In genomic region chr12:51293693-51294092, GRCh38 we compare ENCODE assay signal across 29 cellular contexts. TPM values are rescaled to one million over a fixed set of nuclear protein-coding genes. Genes with fewer than 3 reads are reported as not detected.
DNase-seq lines count a peak whose midpoint lies in the region; ATAC-seq and TF ChIP-seq lines count a peak whose summit lies in the region.
"Had no signal": no experiment of that assay in that cellular context is flagged by ENCODE, and none has a peak within 500 bp of the region (broad histone marks: within the 10 kb centered on the region; RNA-seq: fewer than 3 reads in every experiment).

No MANE protein-coding gene starts in this region.

- H3K9ac ChIP-seq in HCT116 (ENCODE audit: low read length) = no peak overlapping the region
- H3K9ac ChIP-seq: BLaER1 treated with 17β-estradiol and CSF1 and Interleukin-3, amounts not matched to agents 10 nM and 100 nM had no signal

- peak overlapping the region; percentile 2; the same call in 1 of the 2 replicates for H3K4me2 ChIP-seq in HCT116 (ENCODE audit: low read length)
- H3K4me2 ChIP-seq: BLaER1 treated with 17β-estradiol and CSF1 and Interleukin-3, amounts not matched to agents 10 nM and 100 nM had no signal

- no peak for DNase-seq in activated T-cell treated with anti-CD3 and anti-CD28 coated beads, Interleukin-2, amount 50 U/mL, for 24 hours
- DNase-seq in activated T-cell treated with anti-CD3 and anti-CD28 coated beads for 4 hours = no peak
- no peak for DNase-seq in HCT116 (ENCODE audit: low read depth, low spot score)
- DNase-seq in amniotic epithelial cell (ENCODE audit: low read depth) = peak; percentile 16
- DNase-seq in stimulated activated effector memory CD8-positive, alpha-beta T cell treated with anti-CD3 and anti-CD28 coated beads, Interleukin-12 subunit alpha, Interleukin-12 subunit beta, amount 100 ng/mL, for 72 hours (ENCODE audit: low spot score in 2 of 2) = no peak
- no peak for DNase-seq in NCI-H524 (lab: John Stamatoyannopoulos, UW)
- no peak for DNase-seq in G401 (ENCODE audit: low spot score)
- DNase-seq in NCI-H2227 treated with DMSO at 0.1 percent for 48 hours (lab: John Stamatoyannopoulos, UW) = no peak
- DNase-seq: ACHN, anterior cingulate cortex, caudate nucleus, dorsolateral prefrontal cortex, KBM-7, kidney, MV-4-11, NCI-H187 treated with DMSO at 0.1 percent for 48 hours, NCI-H345, PC-3, SHP77, testis had no signal

- no peaks in the 10 kb centered on the region for H3K9me2 ChIP-seq in HCT116 (ENCODE audit: insufficient read depth)

- intact Hi-C loops in HCT116 (cut with micrococcal nuclease) = no loop called here

- no TSS peak for BruUV-seq in HCT116 (replicated peaks; lab: Mats Ljungman, UMichigan)

- RAD21 ChIA-PET in HCT116 (lab: Charles Lee; ENCODE audit: low non-redundant PET in 1 of 2, low total read pairs in 2 of 2, uncharacterized antibody in 2 of 2, unreplicated experiment in 2 of 2) = no interaction called here

- H3K4me1 Mint-ChIP-seq in activated T-cell treated with anti-CD3 and anti-CD28 coated beads, Interleukin-2, amount 50 U/mL, for 24 hours (ENCODE audit: low read depth) = peaks cover 25% of the 10 kb centered on the region
- H3K4me1 Mint-ChIP-seq in stimulated activated effector memory CD8-positive, alpha-beta T cell treated with anti-CD3 and anti-CD28 coated beads, Interleukin-12 subunit alpha, Interleukin-12 subunit beta, amount 100 ng/mL, for 72 hours = peaks cover 7% of the 10 kb centered on the region

- in situ Hi-C loops in G401 (cut with HindIII; ENCODE audit: low sequenced_read_pairs) = no loop called here

- no peaks in the 10 kb centered on the region for H3K79me2 ChIP-seq in HCT116 (ENCODE audit: insufficient read depth, low read length)

- no peaks in the 10 kb centered on the region for H4K20me1 ChIP-seq in HCT116 (ENCODE audit: insufficient read depth)

- H3K9me3 Mint-ChIP-seq in activated T-cell treated with anti-CD3 and anti-CD28 coated beads, Interleukin-2, amount 50 U/mL, for 24 hours = no peaks in the 10 kb centered on the region
- no peaks in the 10 kb centered on the region for H3K9me3 Mint-ChIP-seq in stimulated activated effector memory CD8-positive, alpha-beta T cell treated with anti-CD3 and anti-CD28 coated beads, Interleukin-12 subunit alpha, Interleukin-12 subunit beta, amount 100 ng/mL, for 72 hours

- no peaks in the 10 kb centered on the region for H3K27me3 Mint-ChIP-seq in activated T-cell treated with anti-CD3 and anti-CD28 coated beads, Interleukin-2, amount 50 U/mL, for 24 hours

- peaks cover 4 to 12% of the 10 kb centered on the region in 2 experiments for H3K4me1 ChIP-seq in HCT116 (ENCODE audit: control insufficient read depth in 1 of 2, insufficient read depth in 2 of 2, low read length in 2 of 2)
- H3K4me1 ChIP-seq: gastroesophageal sphincter, right atrium auricular region, testis, vagina had no signal

- H2AFZ ChIP-seq in HCT116 (ENCODE audit: low read depth, low read length, poor library complexity, severe bottlenecking) = no peak overlapping the region

- H3K27ac ChIP-seq in HCT116 (ENCODE audit: low read depth, low read length) = no peak overlapping the region
- H3K27ac ChIP-seq: BLaER1 treated with 17β-estradiol and CSF1 and Interleukin-3, amounts not matched to agents 10 nM and 100 nM; dorsolateral prefrontal cortex; gastroesophageal sphincter; right atrium auricular region; testis; vagina had no signal

- TF ChIP-seq RAD21 in HCT116 (IDR thresholded peaks at IDR 0.05; ENCODE audit: low read depth) = no peak

- CTCF ChIA-PET in HCT116 (lab: Charles Lee) = no interaction called here

- H3K4me3 ChIP-seq in HCT116 (replicated peaks in 1 of 2; ENCODE audit: low read depth in 1 of 2, low read length in 2 of 2) = no peak overlapping the region
- H3K4me3 ChIP-seq: BLaER1 treated with 17β-estradiol and CSF1 and Interleukin-3, amounts not matched to agents 10 nM and 100 nM; dorsolateral prefrontal cortex; gastroesophageal sphincter; GM12878; lung; right atrium auricular region; testis; vagina had no signal

- H3K36me3 ChIP-seq in HCT116 (ENCODE audit: control insufficient read depth in 1 of 2, insufficient read depth in 2 of 2, low read length in 2 of 2) = no peaks in the 10 kb centered on the region
- H3K36me3 ChIP-seq: gastroesophageal sphincter, right atrium auricular region, vagina had no signal

- peaks cover 77% of the 10 kb centered on the region for H3K36me3 Mint-ChIP-seq in activated T-cell treated with anti-CD3 and anti-CD28 coated beads, Interleukin-2, amount 50 U/mL, for 24 hours (ENCODE audit: low read depth)
- peaks cover 100% of the 10 kb centered on the region for H3K36me3 Mint-ChIP-seq in stimulated activated effector memory CD8-positive, alpha-beta T cell treated with anti-CD3 and anti-CD28 coated beads, Interleukin-12 subunit alpha, Interleukin-12 subunit beta, amount 100 ng/mL, for 72 hours

- TF ChIP-seq POLR2A in HCT116 (IDR thresholded peaks at IDR 0.05; ENCODE audit: borderline replicate concordance, extremely low read depth, insufficient read depth, insufficient read length) = no peak

- no peaks in the 10 kb centered on the region for H3K9me3 ChIP-seq in HCT116 (ENCODE audit: control insufficient read depth in 1 of 2, insufficient read depth in 1 of 2, low read depth in 1 of 2, low read length in 2 of 2)
- H3K9me3 ChIP-seq: BLaER1 treated with 17β-estradiol and CSF1 and Interleukin-3, amounts not matched to agents 10 nM and 100 nM; gastroesophageal sphincter; right atrium auricular region; testis; vagina had no signal

- TF ChIP-seq CTCF in HCT116 (IDR thresholded peaks at IDR 0.05 in 2 of 3, conservative IDR thresholded peaks at IDR 0.05 in 1 of 3; ENCODE audit: borderline replicate concordance in 1 of 3, insufficient read depth in 1 of 3, low read depth in 2 of 3, low read length in 2 of 3) = no peak

- POLR2A ChIA-PET in HCT116 (lab: Charles Lee) = no interaction called here

- no peak overlapping the region for H3K4me3 Mint-ChIP-seq in activated T-cell treated with anti-CD3 and anti-CD28 coated beads, Interleukin-2, amount 50 U/mL, for 24 hours
- H3K4me3 Mint-ChIP-seq in stimulated activated effector memory CD8-positive, alpha-beta T cell treated with anti-CD3 and anti-CD28 coated beads, Interleukin-12 subunit alpha, Interleukin-12 subunit beta, amount 100 ng/mL, for 72 hours = no peak overlapping the region

- H3K27ac Mint-ChIP-seq in activated T-cell treated with anti-CD3 and anti-CD28 coated beads, Interleukin-2, amount 50 U/mL, for 24 hours = peak overlapping the region; percentile 67
- peak overlapping the region; percentile 64 for H3K27ac Mint-ChIP-seq in stimulated activated effector memory CD8-positive, alpha-beta T cell treated with anti-CD3 and anti-CD28 coated beads, Interleukin-12 subunit alpha, Interleukin-12 subunit beta, amount 100 ng/mL, for 72 hours

- ATAC-seq in HCT116 = no peak
- peak; percentile 89 for ATAC-seq in stimulated activated effector memory CD8-positive, alpha-beta T cell treated with anti-CD3 and anti-CD28 coated beads, Interleukin-12 subunit alpha, Interleukin-12 subunit beta, amount 100 ng/mL, for 72 hours
- ATAC-seq: gastroesophageal sphincter, GM12878, PC-3 had no signal

- H3K27me3 ChIP-seq in HCT116 (ENCODE audit: insufficient read depth, low read length) = no peaks in the 10 kb centered on the region
- H3K27me3 ChIP-seq: BLaER1 treated with 17β-estradiol and CSF1 and Interleukin-3, amounts not matched to agents 10 nM and 100 nM; dorsolateral prefrontal cortex; gastroesophageal sphincter; right atrium auricular region; testis; vagina had no signal

TF ChIP-seq in HCT116, 20 proteins besides CTCF, POLR2A, EP300 and RAD21 (continues in another document):
- TF ChIP-seq SIN3A (IDR thresholded peaks at IDR 0.05; ENCODE audit: low read depth) = no peak
- TF ChIP-seq ZBTB33 (IDR thresholded peaks at IDR 0.05; ENCODE audit: extremely low read depth, insufficient replicate concordance, low read length) = no peak

RNA-seq across cellular contexts. Expression of gene SMAGP, which starts 23.5 kb away (rescaled TPM):
- 39.9 TPM for total RNA-seq in HCT116 (2021; ENCODE audit: unreplicated experiment)
- polyA plus RNA-seq in HCT116 (2012) = 59.9 and 72.7 TPM in 2 replicates
- total RNA-seq in G401 (2014; rRNA removed; shearing (Covaris generic)) = 2.7 and 7.5 TPM in 2 replicates

RNA-seq across cellular contexts. Expression of gene BIN2, which starts 30.3 kb away (rescaled TPM):
- 0.22 TPM for total RNA-seq in HCT116 (2021; ENCODE audit: unreplicated experiment)
- polyA plus RNA-seq in HCT116 (2012) = not detected in 2 replicates
- not detected in 2 replicates for total RNA-seq in G401 (2014; rRNA removed; shearing (Covaris generic))
- total RNA-seq: epithelial cell of proximal tubule, H4, PC-3 had no signal

RNA-seq across cellular contexts. Expression of gene CELA1, which starts 52.8 kb away (rescaled TPM):
- not detected for total RNA-seq in HCT116 (2021; ENCODE audit: unreplicated experiment)
- polyA plus RNA-seq in HCT116 (2012) = not detected in 2 replicates
- total RNA-seq in G401 (2014; rRNA removed; shearing (Covaris generic)) = not detected in 2 replicates
- total RNA-seq: epithelial cell of proximal tubule, gastroesophageal sphincter, GM12878, H4, kidney, lung, omental fat pad, PC-3, right atrium auricular region, vagina had no signal
- polyA plus RNA-seq: GM12878 had no signal

RNA-seq across cellular contexts. Expression of gene DAZAP2, which starts 55.1 kb away (rescaled TPM):
- total RNA-seq in HCT116 (2021; ENCODE audit: unreplicated experiment) = 157 TPM
- 300 and 308 TPM in 2 replicates for polyA plus RNA-seq in HCT116 (2012)
- 88.8 and 94.2 TPM in 2 replicates for total RNA-seq in G401 (2014; rRNA removed; shearing (Covaris generic))
